8 cellular contexts compared by ENCODE assay signal in the genomic region with DNA sequence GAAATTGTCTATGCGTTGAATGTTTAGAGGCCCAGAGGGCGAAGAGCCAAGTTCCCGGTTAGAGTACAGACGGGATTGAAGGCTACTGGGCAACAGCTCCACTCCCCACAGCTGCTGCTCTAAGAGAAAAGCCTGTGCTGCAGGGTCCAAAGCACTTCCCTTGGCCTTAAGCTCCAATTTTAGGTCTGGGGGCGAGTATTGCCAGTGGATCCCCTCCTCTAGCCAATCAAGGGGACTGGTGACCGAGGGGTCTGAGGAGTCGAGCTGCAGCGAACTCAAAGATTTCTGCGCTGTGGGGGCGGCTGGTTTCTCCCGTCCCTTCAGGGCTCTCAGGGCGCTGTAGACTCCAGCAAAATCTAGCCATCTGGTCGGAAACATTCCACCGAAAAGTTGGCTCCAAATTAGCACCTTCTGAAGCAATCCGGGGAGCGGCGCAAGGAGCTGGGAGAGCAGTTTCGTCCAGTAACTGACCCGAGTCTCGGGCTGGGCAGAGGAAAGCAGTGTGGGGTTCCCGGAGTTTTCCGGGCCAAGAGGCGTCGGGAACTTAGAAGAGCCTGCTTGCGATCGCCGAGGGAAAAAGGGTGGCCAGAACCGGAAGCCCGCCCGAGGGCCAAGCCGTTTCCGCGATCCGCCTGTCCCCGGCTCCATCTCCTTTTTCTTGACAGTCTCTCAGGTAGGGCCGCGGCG. TPM values are rescaled to one million over a fixed set of nuclear protein-coding genes. Genes with fewer than 3 reads are reported as not detected.
DNase-seq lines count a peak whose midpoint lies in the region; ATAC-seq and TF ChIP-seq lines count a peak whose summit lies in the region.

No MANE protein-coding gene starts in this region.

- peak overlapping the region; percentile 98 for H3K9ac ChIP-seq in duodenal mucosa (ENCODE audit: low read depth in 1 of 2, low read length in 2 of 2)
- peak overlapping the region; percentile 100 for H3K9ac ChIP-seq in stomach smooth muscle (ENCODE audit: low read length in 2 of 2)

- ATAC-seq in GM21360 (IDR thresholded peaks at IDR 0.05; ENCODE audit: unreplicated experiment) (peak; percentile 28), HG03565 (IDR thresholded peaks at IDR 0.05; ENCODE audit: unreplicated experiment) (peak; percentile 12)

- H3K27ac ChIP-seq in VCaP: peak overlapping the region; percentile 98
- H3K27ac ChIP-seq in duodenal mucosa (ENCODE audit: low read depth, low read length): peak overlapping the region; percentile 99
- H3K27ac ChIP-seq in stomach smooth muscle (ENCODE audit: low read length): peak overlapping the region; percentile 99

- H3K9me3 ChIP-seq in duodenal mucosa (ENCODE audit: control insufficient read depth in 1 of 2, low read length in 2 of 2) (no peaks in the 10 kb centered on the region), stomach smooth muscle (ENCODE audit: control insufficient read depth in 2 of 2, low read length in 2 of 2) (no peaks in the 10 kb centered on the region)

- H3K36me3 ChIP-seq in duodenal mucosa (ENCODE audit: control insufficient read depth in 1 of 2, insufficient read depth in 2 of 2, low read length in 2 of 2): peaks cover 0 to 2% of the 10 kb centered on the region in 2 donors
- peaks cover 0 to 1% of the 10 kb centered on the region in 2 donors for H3K36me3 ChIP-seq in stomach smooth muscle (ENCODE audit: control insufficient read depth in 2 of 2, insufficient read depth in 2 of 2, low read length in 2 of 2)

- TF ChIP-seq CTCF in VCaP (conservative IDR thresholded peaks at IDR 0.05): no peak

- DNase-seq in NCI-H1105 (lab: John Stamatoyannopoulos, UW): peak; percentile 18
- DNase-seq in NCI-H1105 treated with DMSO at 0.1 percent for 48 hours (lab: John Stamatoyannopoulos, UW): no peak
- peak; percentile 55 to 67 for DNase-seq in lung microvascular endothelial cell (ENCODE audit: low read depth in 2 of 2)

- H3K4me3 ChIP-seq in duodenal mucosa (ENCODE audit: low read depth in 1 of 2, low read length in 2 of 2): peak overlapping the region; percentile 90 to 97
- peak overlapping the region; percentile 97 to 99 for H3K4me3 ChIP-seq in stomach smooth muscle (ENCODE audit: low read length in 2 of 2)

- H3K4me1 ChIP-seq in duodenal mucosa (ENCODE audit: control insufficient read depth in 1 of 2, insufficient read depth in 2 of 2, low read length in 2 of 2): peaks cover 0 to 8% of the 10 kb centered on the region in 2 donors
- H3K4me1 ChIP-seq in stomach smooth muscle (ENCODE audit: control insufficient read depth, insufficient read depth, low read length): peaks cover 6% of the 10 kb centered on the region

- H3K27me3 ChIP-seq in duodenal mucosa (ENCODE audit: control insufficient read depth in 1 of 2, insufficient read depth in 2 of 2, low read length in 2 of 2) (no peaks in the 10 kb centered on the region), stomach smooth muscle (ENCODE audit: control insufficient read depth in 1 of 2, insufficient read depth in 2 of 2, low read length in 2 of 2) (no peaks in the 10 kb centered on the region)

RNA-seq across cellular contexts. Expression of a gene that starts 0.7 kb away (rescaled TPM):
- total RNA-seq in lung microvascular endothelial cell: 15.3 and 21.0 TPM in 2 replicates

RNA-seq across cellular contexts. Expression of a gene that starts 51.2 kb away (rescaled TPM):
- 0.40 and 0.65 TPM in 2 replicates for total RNA-seq in lung microvascular endothelial cell
